Comparison of ENCODE assay signal across 2 cellular contexts in the genomic region with DNA sequence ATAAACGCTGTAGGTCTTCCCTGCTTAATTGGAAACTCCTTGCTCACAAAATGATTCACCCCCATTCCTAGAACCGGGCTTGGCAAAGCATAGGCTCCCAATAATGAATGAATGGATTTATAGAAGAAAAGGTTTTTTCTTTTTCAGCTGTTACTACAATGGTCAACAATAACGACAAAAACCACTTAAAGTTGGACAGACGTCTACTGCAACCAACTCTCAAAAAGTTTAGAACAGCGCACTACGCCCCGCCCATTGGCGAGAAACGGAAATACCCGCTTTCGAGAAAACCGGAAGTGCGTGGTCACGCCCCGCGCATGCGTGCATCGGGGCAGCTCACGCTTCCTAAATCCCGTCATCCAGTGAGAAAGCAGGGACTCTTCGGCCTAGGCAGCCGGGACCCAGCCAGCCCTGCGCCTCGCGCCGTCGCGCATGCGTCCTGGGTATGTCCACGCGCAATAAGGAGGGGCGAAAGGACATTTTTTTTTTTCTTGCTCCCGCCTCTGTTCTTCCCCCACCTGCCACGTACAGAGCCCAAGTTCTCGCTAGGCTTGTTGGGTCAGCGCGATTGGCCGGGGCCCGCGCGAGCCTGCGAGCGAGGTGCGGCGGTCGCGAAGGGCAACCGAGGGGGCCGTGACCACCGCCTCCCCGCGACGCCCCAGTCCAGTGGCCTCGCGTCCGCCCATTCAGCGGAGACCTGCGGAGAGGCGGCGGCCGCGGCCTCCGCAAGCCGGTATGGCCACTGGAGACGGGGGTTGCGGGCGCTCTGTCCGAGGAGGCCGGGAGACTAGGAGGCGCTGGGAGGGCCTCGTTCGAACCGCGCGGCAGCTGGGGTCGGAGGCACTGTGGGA.
TF ChIP-seq lines count a peak whose summit lies in the region.

Gene TFG, plus strand, starts transcription at position 506 of the 851 bp plus-strand sequence. CDS start 4,192 bp downstream, outside the sequence.

TF ChIP-seq in IMR-90, 13 proteins besides CTCF, POLR2A, EP300 and RAD21:
- TF ChIP-seq SMC3 (IDR thresholded peaks at IDR 0.05; ENCODE audit: low read depth, low read length) (no peak), CEBPB (IDR thresholded peaks at IDR 0.05; ENCODE audit: low read depth, low read length) (0 out of 2 replicates have a peak, but pooled peaks have one; percentile 1), NFE2L2 (IDR thresholded peaks at IDR 0.05; ENCODE audit: low read depth, low read length) (0 out of 2 replicates have a peak, but pooled peaks have one; percentile 1), MAZ (IDR thresholded peaks at IDR 0.05; ENCODE audit: borderline replicate concordance, low read depth, low read length) (peak; percentile 70; the same call in 1 of the 2 replicates), RFX5 (IDR thresholded peaks at IDR 0.05; ENCODE audit: low read depth, low read length) (no peak), MXI1 (IDR thresholded peaks at IDR 0.05; ENCODE audit: borderline replicate concordance, low read depth, low read length) (peak; percentile 69; the same call in 1 of the 2 replicates), BHLHE40 (IDR thresholded peaks at IDR 0.05; ENCODE audit: low read depth, low read length) (peak; percentile 69), MAFK (IDR thresholded peaks at IDR 0.05; ENCODE audit: low read depth, low read length) (peak; percentile 50; the same call in 1 of the 2 replicates), RCOR1 (IDR thresholded peaks at IDR 0.05; ENCODE audit: insufficient replicate concordance, low read length) (no peak), CHD1 (IDR thresholded peaks at IDR 0.05; ENCODE audit: low read depth, low read length) (no peak), FOS (IDR thresholded peaks at IDR 0.05; ENCODE audit: low read depth, low read length) (no peak)
- TF ChIP-seq, protein P1, sequence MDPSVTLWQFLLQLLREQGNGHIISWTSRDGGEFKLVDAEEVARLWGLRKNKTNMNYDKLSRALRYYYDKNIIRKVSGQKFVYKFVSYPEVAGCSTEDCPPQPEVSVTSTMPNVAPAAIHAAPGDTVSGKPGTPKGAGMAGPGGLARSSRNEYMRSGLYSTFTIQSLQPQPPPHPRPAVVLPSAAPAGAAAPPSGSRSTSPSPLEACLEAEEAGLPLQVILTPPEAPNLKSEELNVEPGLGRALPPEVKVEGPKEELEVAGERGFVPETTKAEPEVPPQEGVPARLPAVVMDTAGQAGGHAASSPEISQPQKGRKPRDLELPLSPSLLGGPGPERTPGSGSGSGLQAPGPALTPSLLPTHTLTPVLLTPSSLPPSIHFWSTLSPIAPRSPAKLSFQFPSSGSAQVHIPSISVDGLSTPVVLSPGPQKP (IDR thresholded peaks at IDR 0.05; ENCODE audit: borderline replicate concordance, low read depth, low read length): no peak
- TF ChIP-seq, protein P2, sequence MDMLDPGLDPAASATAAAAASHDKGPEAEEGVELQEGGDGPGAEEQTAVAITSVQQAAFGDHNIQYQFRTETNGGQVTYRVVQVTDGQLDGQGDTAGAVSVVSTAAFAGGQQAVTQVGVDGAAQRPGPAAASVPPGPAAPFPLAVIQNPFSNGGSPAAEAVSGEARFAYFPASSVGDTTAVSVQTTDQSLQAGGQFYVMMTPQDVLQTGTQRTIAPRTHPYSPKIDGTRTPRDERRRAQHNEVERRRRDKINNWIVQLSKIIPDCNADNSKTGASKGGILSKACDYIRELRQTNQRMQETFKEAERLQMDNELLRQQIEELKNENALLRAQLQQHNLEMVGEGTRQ (IDR thresholded peaks at IDR 0.05; ENCODE audit: low read depth, low read length): no peak; the same call in 1 of the 2 replicates

TF ChIP-seq in endothelial cell of umbilical vein, 7 proteins besides CTCF, POLR2A, EP300 and RAD21:
- no peak for TF ChIP-seq MYC (IDR thresholded peaks at IDR 0.05; ENCODE audit: low read depth, low read length)
- TF ChIP-seq POLR2AphosphoS5 (IDR thresholded peaks at IDR 0.05; ENCODE audit: insufficient read depth, low read depth, low read length): peak; percentile 47
- TF ChIP-seq MAX (IDR thresholded peaks at IDR 0.05; ENCODE audit: insufficient read depth, insufficient read length): peak; percentile 47
